25 cellular contexts compared by ENCODE assay signal in genomic region chr4:183157215-183157614, GRCh38. TPM values are rescaled to one million over a fixed set of nuclear protein-coding genes. Genes with fewer than 3 reads are reported as not detected.
A peak's percentile ranks its signal among the peaks of the same experiment; 100 is the strongest.
DNase-seq lines count a peak whose midpoint lies in the region; ATAC-seq and TF ChIP-seq lines count a peak whose summit lies in the region.
"Had no signal": no experiment of that assay in that cellular context is flagged by ENCODE, and none has a peak within 500 bp of the region (broad histone marks: within the 10 kb centered on the region; RNA-seq: fewer than 3 reads in every experiment).

No MANE protein-coding gene starts in this region.

- H3K27me3 Mint-ChIP-seq in activated CD4-positive, alpha-beta T cell treated with anti-CD3 and anti-CD28 coated beads, Interleukin-2, amount 10 ng/mL, durations not matched to agents 24 days and 14 days: no peaks in the 10 kb centered on the region
- H3K27me3 Mint-ChIP-seq in progenitor cell of endocrine pancreas: no peaks in the 10 kb centered on the region
- H3K27me3 Mint-ChIP-seq: stimulated activated naive CD8-positive, alpha-beta T cell treated with anti-CD3 and anti-CD28 coated beads, Interleukin-15, amount 100 ng/mL, for 72 hours had no signal

- WGBS in hepatocyte (ENCODE audit: low lambda C conversion rate, missing lambda C conversion rate): 92% methylated on average over 7 of the region's 7 CpGs

- no peaks in the 10 kb centered on the region for H3K36me3 ChIP-seq in Panc1 (ENCODE audit: control insufficient read depth, insufficient read depth, low read length)
- H3K36me3 ChIP-seq in hepatocyte (replicated peaks; ENCODE audit: insufficient read depth, low read depth): no peaks in the 10 kb centered on the region
- H3K36me3 ChIP-seq: ascending aorta, BLaER1, tibial artery had no signal

- no peaks in the 10 kb centered on the region for H3K9me3 ChIP-seq in Panc1 (ENCODE audit: control insufficient read depth, insufficient read depth, low read depth, low read length)
- H3K9me3 ChIP-seq in hepatocyte (ENCODE audit: low read depth): no peaks in the 10 kb centered on the region
- H3K9me3 ChIP-seq: ascending aorta, BLaER1, tibial artery had no signal

- no peak overlapping the region for H3K4me3 ChIP-seq in Panc1 (ENCODE audit: low read depth in 2 of 2, low read length in 2 of 2)
- H3K4me3 ChIP-seq in epithelial cell of proximal tubule (ENCODE audit: low read depth, low read length): no peak overlapping the region
- no peak overlapping the region for H3K4me3 ChIP-seq in hepatocyte
- H3K4me3 ChIP-seq: ascending aorta, BLaER1, tibial artery had no signal

- DNase-seq in activated CD4-positive, alpha-beta T cell treated with anti-CD3 and anti-CD28 coated beads, Interleukin-2, amount 10 ng/mL, durations not matched to agents 24 days and 14 days: peak; percentile 14
- no peak for DNase-seq in activated CD4-positive, alpha-beta T cell treated with anti-CD3 and anti-CD28 coated beads for 4 hours
- DNase-seq in Panc1 (ENCODE audit: low read depth, low spot score): no peak
- DNase-seq in epithelial cell of proximal tubule (ENCODE audit: low read depth): no peak
- no peak for DNase-seq in progenitor cell of endocrine pancreas (ENCODE audit: low spot score, unreplicated experiment)
- DNase-seq in dermis blood vessel endothelial cell: no peak
- DNase-seq in NAMALWA (ENCODE audit: low spot score): no peak
- DNase-seq in hepatocyte (ENCODE audit: low spot score): no peak
- DNase-seq: activated CD4-positive, alpha-beta T cell treated with anti-CD3 and anti-CD28 coated beads for 36 hours; Calu3; cerebellar nuclear complex; effector CD8-positive, alpha-beta T cell; EL; naive B cell; NCI-H1436 treated with DMSO at 0.1 percent for 48 hours; NCI-H510A; retina; stimulated activated naive CD8-positive, alpha-beta T cell treated with anti-CD3 and anti-CD28 coated beads, Interleukin-15, amount 100 ng/mL, for 72 hours; tibial artery had no signal

- in situ Hi-C loops in Panc1 (cut with HindIII; ENCODE audit: low pct_unique_long_range_greater_than_20kb, low sequenced_read_pairs): no loop called here

- H3K27ac ChIP-seq in Panc1 (ENCODE audit: low read length) (no peak overlapping the region), hepatocyte (no peak overlapping the region)
- H3K27ac ChIP-seq: ascending aorta, BLaER1, RWPE1, tibial artery had no signal

- CTCF ChIA-PET in Panc1 (lab: Charles Lee): interaction anchor here (0.6 kb wide), 1 partner anchor 59 kb away, joined by 3 read pairs; no protein-coding TSS in a partner anchor

- H3K4me1 ChIP-seq in Panc1 (ENCODE audit: control insufficient read depth, insufficient read depth, low read length): peaks cover 22% of the 10 kb centered on the region
- peaks cover 8% of the 10 kb centered on the region for H3K4me1 ChIP-seq in hepatocyte (ENCODE audit: insufficient read depth)
- H3K4me1 ChIP-seq: ascending aorta, BLaER1 had no signal

- H3K4me2 ChIP-seq in hepatocyte: no peak overlapping the region
- H3K4me2 ChIP-seq: BLaER1 had no signal

- peaks cover 68% of the 10 kb centered on the region for H3K79me2 ChIP-seq in hepatocyte

- no peak overlapping the region for H2AFZ ChIP-seq in hepatocyte

- H3K9me3 Mint-ChIP-seq in activated CD4-positive, alpha-beta T cell treated with anti-CD3 and anti-CD28 coated beads, Interleukin-2, amount 10 ng/mL, durations not matched to agents 24 days and 14 days: no peaks in the 10 kb centered on the region
- no peaks in the 10 kb centered on the region for H3K9me3 Mint-ChIP-seq in progenitor cell of endocrine pancreas (ENCODE audit: low read depth)
- H3K9me3 Mint-ChIP-seq: activated naive CD4-positive, alpha-beta T cell treated with anti-CD3 and anti-CD28 coated beads, Interleukin-2, amount 50 U/mL, for 72 hours; activated T-helper 1 cell treated with anti-CD3 and anti-CD28 coated beads, Interleukin-12 subunit alpha, Interleukin-12 subunit beta, Interleukin-2, Interleukin-4 antibody, amounts not matched to agents 30 ng/mL and 10 ng/mL and 1 ng/mL, durations not matched to agents 14 hours and 24 hours and 36 hours; naive B cell; stimulated activated naive CD8-positive, alpha-beta T cell treated with anti-CD3 and anti-CD28 coated beads, Interleukin-15, amount 100 ng/mL, for 72 hours had no signal

- H3K4me3 Mint-ChIP-seq in activated CD4-positive, alpha-beta T cell treated with anti-CD3 and anti-CD28 coated beads, Interleukin-2, amount 10 ng/mL, durations not matched to agents 24 days and 14 days: no peak overlapping the region
- no peak overlapping the region for H3K4me3 Mint-ChIP-seq in progenitor cell of endocrine pancreas (ENCODE audit: low read depth)
- H3K4me3 Mint-ChIP-seq: activated CD4-positive, alpha-beta T cell treated with anti-CD3 and anti-CD28 coated beads for 36 hours; activated T-helper 1 cell treated with anti-CD3 and anti-CD28 coated beads, Interleukin-12 subunit alpha, Interleukin-12 subunit beta, Interleukin-2, Interleukin-4 antibody, amounts not matched to agents 30 ng/mL and 10 ng/mL and 1 ng/mL, durations not matched to agents 14 hours and 24 hours and 36 hours; stimulated activated naive CD8-positive, alpha-beta T cell treated with anti-CD3 and anti-CD28 coated beads, Interleukin-15, amount 100 ng/mL, for 72 hours had no signal

- peak; percentile 37 for TF ChIP-seq CTCF in Panc1 (IDR thresholded peaks at IDR 0.05)
- TF ChIP-seq CTCF in epithelial cell of proximal tubule (conservative IDR thresholded peaks at IDR 0.05; ENCODE audit: low read depth, low read length): peak; percentile 44
- TF ChIP-seq CTCF in progenitor cell of endocrine pancreas (IDR thresholded peaks at IDR 0.05; ENCODE audit: unreplicated experiment): peak; percentile 6
- no peak for TF ChIP-seq CTCF in hepatocyte (IDR thresholded peaks at IDR 0.05; ENCODE audit: poor library complexity)

- H3K9me2 ChIP-seq in hepatocyte (replicated peaks; ENCODE audit: insufficient read depth): no peaks in the 10 kb centered on the region

- POLR2A ChIA-PET in Panc1 (lab: Charles Lee): no interaction called here

- no peaks in the 10 kb centered on the region for H4K20me1 ChIP-seq in hepatocyte (ENCODE audit: insufficient read depth, poor library complexity, severe bottlenecking)
- H4K20me1 ChIP-seq: BLaER1 had no signal

- intact Hi-C loops in activated CD4-positive, alpha-beta T cell treated with anti-CD3 and anti-CD28 coated beads, Interleukin-2, amount 10 ng/mL, durations not matched to agents 24 days and 14 days (cut with micrococcal nuclease): no loop called here
- intact Hi-C loops in Panc1 (cut with micrococcal nuclease; ENCODE audit: unreplicated experiment): no loop called here

- H3K4me1 Mint-ChIP-seq in activated CD4-positive, alpha-beta T cell treated with anti-CD3 and anti-CD28 coated beads, Interleukin-2, amount 10 ng/mL, durations not matched to agents 24 days and 14 days: no peaks in the 10 kb centered on the region
- peaks cover 14% of the 10 kb centered on the region for H3K4me1 Mint-ChIP-seq in progenitor cell of endocrine pancreas (ENCODE audit: low read depth)
- H3K4me1 Mint-ChIP-seq: activated CD4-positive, alpha-beta T cell treated with anti-CD3 and anti-CD28 coated beads for 36 hours; naive B cell; stimulated activated naive CD8-positive, alpha-beta T cell treated with anti-CD3 and anti-CD28 coated beads, Interleukin-15, amount 100 ng/mL, for 72 hours had no signal

- no peak overlapping the region for H3K27ac Mint-ChIP-seq in activated CD4-positive, alpha-beta T cell treated with anti-CD3 and anti-CD28 coated beads, Interleukin-2, amount 10 ng/mL, durations not matched to agents 24 days and 14 days
- no peak overlapping the region for H3K27ac Mint-ChIP-seq in progenitor cell of endocrine pancreas
- H3K27ac Mint-ChIP-seq: activated CD4-positive, alpha-beta T cell treated with anti-CD3 and anti-CD28 coated beads for 36 hours; activated naive CD4-positive, alpha-beta T cell treated with anti-CD3 and anti-CD28 coated beads, Interleukin-2, amount 50 U/mL, for 72 hours; activated T-helper 1 cell treated with anti-CD3 and anti-CD28 coated beads, Interleukin-12 subunit alpha, Interleukin-12 subunit beta, Interleukin-2, Interleukin-4 antibody, amounts not matched to agents 30 ng/mL and 10 ng/mL and 1 ng/mL, durations not matched to agents 14 hours and 24 hours and 36 hours; naive B cell; stimulated activated naive CD8-positive, alpha-beta T cell treated with anti-CD3 and anti-CD28 coated beads, Interleukin-15, amount 100 ng/mL, for 72 hours had no signal

- BruUV-seq in Panc1 (replicated peaks; lab: Mats Ljungman, UMichigan): no TSS peak

- ATAC-seq in Panc1: no peak
- ATAC-seq: activated CD4-positive, alpha-beta T cell treated with anti-CD3 and anti-CD28 coated beads for 36 hours; esophagus mucosa; stimulated activated naive CD8-positive, alpha-beta T cell treated with anti-CD3 and anti-CD28 coated beads, Interleukin-15, amount 100 ng/mL, for 72 hours had no signal

- H3K27me3 ChIP-seq in Panc1 (ENCODE audit: control insufficient read depth, insufficient read depth, low read length) (no peaks in the 10 kb centered on the region), hepatocyte (no peaks in the 10 kb centered on the region)
- H3K27me3 ChIP-seq: ascending aorta, BLaER1, tibial artery had no signal

- no peaks in the 10 kb centered on the region for H3K36me3 Mint-ChIP-seq in activated CD4-positive, alpha-beta T cell treated with anti-CD3 and anti-CD28 coated beads, Interleukin-2, amount 10 ng/mL, durations not matched to agents 24 days and 14 days (ENCODE audit: low read depth)
- peaks cover 5% of the 10 kb centered on the region for H3K36me3 Mint-ChIP-seq in progenitor cell of endocrine pancreas (ENCODE audit: insufficient read depth)
- H3K36me3 Mint-ChIP-seq: activated naive CD4-positive, alpha-beta T cell treated with anti-CD3 and anti-CD28 coated beads, Interleukin-2, amount 50 U/mL, for 72 hours; naive B cell had no signal

RNA-seq across cellular contexts. Expression of gene WWC2, which starts 58.2 kb away (rescaled TPM):
- 0.40 and 0.45 TPM in 2 replicates for total RNA-seq in activated CD4-positive, alpha-beta T cell treated with anti-CD3 and anti-CD28 coated beads, Interleukin-2, amount 10 ng/mL, durations not matched to agents 24 days and 14 days
- 80.3 TPM for total RNA-seq in Panc1 (2021; ENCODE audit: unreplicated experiment)
- 30.8 TPM for polyA plus RNA-seq in Panc1 (2012; ENCODE audit: insufficient read length)
- 46.2 and 47.1 TPM in 2 replicates for total RNA-seq in epithelial cell of proximal tubule
- 57.0 and 61.2 TPM in 2 replicates for total RNA-seq in progenitor cell of endocrine pancreas
- total RNA-seq in dermis blood vessel endothelial cell: 31.3 and 43.8 TPM in 2 replicates
- total RNA-seq in hepatocyte: 24.7 and 28.6 TPM in 2 replicates
- polyA plus RNA-seq in hepatocyte: 16.1 and 19.3 TPM in 2 replicates

Comparison
In these comparisons a context has a peak if more than half of its experiments do, and no peak if none do; other contexts are left out.
1. RNA of gene WWC2, which starts 58.2 kb away (total RNA-seq): 80.3 TPM in Panc1 (single experiment), 57.0 to 61.2 TPM in progenitor cell of endocrine pancreas, 46.2 to 47.1 TPM in epithelial cell of proximal tubule, 31.3 to 43.8 TPM in dermis blood vessel endothelial cell and 24.7 to 28.6 TPM in hepatocyte; 0.40 to 0.45 TPM in activated CD4-positive, alpha-beta T cell treated with anti-CD3 and anti-CD28 coated beads, Interleukin-2, amount 10 ng/mL, durations not matched to agents 24 days and 14 days; every median in the first group is over 10 times any median in the second.